In the genomic region with DNA sequence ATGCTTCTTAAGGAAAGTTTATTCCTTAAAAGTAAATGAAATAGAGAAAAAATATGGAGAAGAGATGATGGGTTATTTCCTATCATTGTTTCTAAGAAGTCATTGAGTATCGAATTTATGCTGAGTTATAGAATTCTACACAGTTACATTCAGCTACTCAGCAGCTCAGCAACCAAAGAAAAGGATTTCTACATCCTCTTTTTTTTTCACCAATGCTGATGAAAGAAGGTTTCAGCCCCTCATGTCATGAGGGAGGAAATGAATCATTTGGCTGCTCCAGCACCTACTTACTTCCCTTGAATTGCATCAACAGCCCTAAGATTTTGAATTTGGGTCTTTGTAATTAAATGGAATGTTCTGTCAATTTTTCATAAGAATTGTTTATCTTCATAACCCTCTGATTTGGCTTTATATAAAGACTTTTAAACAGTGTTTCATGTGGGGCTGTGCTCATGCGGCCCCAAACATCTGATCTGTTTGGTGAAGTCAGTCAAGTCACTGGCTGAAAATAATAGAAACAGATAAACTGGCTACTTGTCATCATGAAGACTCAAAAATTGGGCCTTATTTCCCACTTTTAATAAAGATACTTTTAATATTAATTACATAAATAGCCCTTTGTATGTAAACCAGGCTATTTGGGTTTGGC, we compare ENCODE assay signal across 9 cellular contexts. TPM values are rescaled to one million over a fixed set of nuclear protein-coding genes. Genes with fewer than 3 reads are reported as not detected.
DNase-seq lines count a peak whose midpoint lies in the region; ATAC-seq and TF ChIP-seq lines count a peak whose summit lies in the region.
"Had no signal": no experiment of that assay in that cellular context is flagged by ENCODE, and none has a peak within 500 bp of the region (broad histone marks: within the 10 kb centered on the region; RNA-seq: fewer than 3 reads in every experiment).

No MANE protein-coding gene starts in this region.

- no peak overlapping the region for H3K4me3 ChIP-seq in Caco-2 (ENCODE audit: low read depth, low read length)

- peaks cover 31% of the 10 kb centered on the region for H3K4me1 ChIP-seq in Caco-2

- H3K36me3 Mint-ChIP-seq in Caco-2 (ENCODE audit: insufficient read depth, unreplicated experiment): no peaks in the 10 kb centered on the region
- H3K36me3 Mint-ChIP-seq in naive thymus-derived CD8-positive, alpha-beta T cell: peaks cover 0 to 1% (median 0%) of the 10 kb centered on the region in 3 donors

- POLR2A ChIA-PET in Caco-2 (lab: Charles Lee): no interaction called here
- POLR2A ChIA-PET in naive thymus-derived CD8-positive, alpha-beta T cell (lab: Charles Lee): no interaction called here

- ATAC-seq in GM19467 (IDR thresholded peaks at IDR 0.05; ENCODE audit: unreplicated experiment): peak; percentile 56
- ATAC-seq in HG03521 (IDR thresholded peaks at IDR 0.05; ENCODE audit: unreplicated experiment): peak; percentile 71
- ATAC-seq in naive thymus-derived CD8-positive, alpha-beta T cell: no peak

- H3K27ac Mint-ChIP-seq in Caco-2 (ENCODE audit: unreplicated experiment): no peak overlapping the region
- H3K27ac Mint-ChIP-seq in naive thymus-derived CD8-positive, alpha-beta T cell: no peak overlapping the region

- peaks cover 44% of the 10 kb centered on the region for H3K4me1 Mint-ChIP-seq in Caco-2 (ENCODE audit: low read depth, unreplicated experiment)
- peaks cover 0 to 7% (median 0%) of the 10 kb centered on the region in 4 donors for H3K4me1 Mint-ChIP-seq in naive thymus-derived CD8-positive, alpha-beta T cell
- H3K4me1 Mint-ChIP-seq: central memory CD8-positive, alpha-beta T cell had no signal

- no peak for TF ChIP-seq CTCF in Caco-2 (IDR thresholded peaks at IDR 0.05; ENCODE audit: insufficient read depth in 1 of 2, low read depth in 1 of 2, low read length in 1 of 2, severe bottlenecking in 1 of 2, unreplicated experiment in 1 of 2)

- no peaks in the 10 kb centered on the region for H3K9me3 Mint-ChIP-seq in Caco-2 (ENCODE audit: unreplicated experiment)
- no peaks in the 10 kb centered on the region for H3K9me3 Mint-ChIP-seq in naive thymus-derived CD8-positive, alpha-beta T cell
- H3K9me3 Mint-ChIP-seq: central memory CD8-positive, alpha-beta T cell had no signal

- no peaks in the 10 kb centered on the region for H3K36me3 ChIP-seq in Caco-2 (ENCODE audit: control insufficient read depth, insufficient read depth, low read length)

- no peaks in the 10 kb centered on the region for H3K9me3 ChIP-seq in Caco-2

- H3K27me3 Mint-ChIP-seq in Caco-2 (ENCODE audit: insufficient read depth, unreplicated experiment): no peaks in the 10 kb centered on the region
- peaks cover 3 to 16% (median 10%) of the 10 kb centered on the region in 5 donors for H3K27me3 Mint-ChIP-seq in naive thymus-derived CD8-positive, alpha-beta T cell

- H3K27me3 ChIP-seq in Caco-2 (replicated peaks; ENCODE audit: control insufficient read depth, insufficient read depth, low read length): no peaks in the 10 kb centered on the region

- no TSS peak for BruUV-seq in Caco-2 (replicated peaks; lab: Mats Ljungman, UMichigan)

- DNase-seq in AML-193 (lab: John Stamatoyannopoulos, UW) (peak; percentile 85), astrocyte of the hippocampus (ENCODE audit: low read depth, low spot score) (peak; percentile 40), non-pigmented ciliary epithelial cell (ENCODE audit: low read depth) (peak; percentile 32), Caco-2 (no peak), hypothalamus (lab: John Stamatoyannopoulos, UW) (no peak)
- DNase-seq in naive thymus-derived CD8-positive, alpha-beta T cell: no peak

- H3K4me3 Mint-ChIP-seq in Caco-2 (ENCODE audit: unreplicated experiment): no peak overlapping the region
- no peak overlapping the region for H3K4me3 Mint-ChIP-seq in naive thymus-derived CD8-positive, alpha-beta T cell
- H3K4me3 Mint-ChIP-seq: central memory CD8-positive, alpha-beta T cell had no signal

- intact Hi-C loops in Caco-2 (cut with micrococcal nuclease; ENCODE audit: unreplicated experiment): no loop called here

- CTCF ChIA-PET in Caco-2 (lab: Charles Lee): no interaction called here

RNA-seq across cellular contexts. Expression of a gene that starts 18.5 kb away (rescaled TPM):
- 115 and 123 TPM in 2 replicates for total RNA-seq in Caco-2 (2022)
- total RNA-seq in naive thymus-derived CD8-positive, alpha-beta T cell: 10 to 100 TPM; 58.2 to 72.2 TPM
- polyA plus RNA-seq in naive thymus-derived CD8-positive, alpha-beta T cell: 10 to 100 TPM; 47.6 to 76.5 (median 58.0) TPM

Comparison
In these comparisons a context has a peak if more than half of its experiments do, and no peak if none do; other contexts are left out.
1. DNase-seq: peak in AML-193 (2 of 2), astrocyte of the hippocampus (single experiment) and non-pigmented ciliary epithelial cell (single experiment); none in Caco-2 (0 of 2), naive thymus-derived CD8-positive, alpha-beta T cell (0 of 10) and hypothalamus (0 of 51).
2. ATAC-seq: peak in GM19467 (single experiment) and HG03521 (single experiment); none in naive thymus-derived CD8-positive, alpha-beta T cell (0 of 2).